ENCODE assay signal across 8 cellular contexts in the genomic region with DNA sequence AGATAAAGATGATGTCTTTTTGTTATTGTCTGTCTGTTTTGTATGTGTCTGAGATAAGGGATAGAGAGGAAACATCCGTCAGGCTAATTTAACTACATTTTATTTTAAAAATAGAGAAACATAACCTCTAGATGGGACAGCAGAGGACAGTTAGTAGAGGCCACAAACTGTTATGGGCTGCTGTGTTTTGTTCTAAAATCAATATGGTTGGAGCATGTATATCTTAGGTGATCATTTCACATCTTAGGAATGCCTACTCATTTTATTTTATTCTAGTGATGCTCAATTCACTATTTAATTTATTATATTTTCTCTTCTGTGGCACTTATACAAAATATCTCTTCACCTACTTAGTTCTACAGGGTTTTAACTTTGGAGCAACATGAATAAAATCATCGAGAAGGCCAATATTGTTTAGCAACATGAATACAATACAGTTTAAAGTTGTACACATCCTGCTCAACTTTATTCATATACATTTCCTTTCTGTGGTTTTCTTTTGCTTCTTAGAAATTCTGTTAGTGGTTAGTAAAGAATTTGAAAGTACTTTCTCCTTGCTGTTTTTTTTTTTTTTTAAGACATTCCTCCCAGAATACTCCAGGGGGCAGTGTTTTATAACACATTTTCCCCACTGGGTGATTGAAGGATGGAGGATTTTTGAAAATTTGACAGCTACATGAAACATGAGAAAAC.
DNase-seq lines count a peak whose midpoint lies in the region; ATAC-seq and TF ChIP-seq lines count a peak whose summit lies in the region.

No MANE protein-coding gene starts in this region.

- POLR2A ChIA-PET in HEK293T (lab: Yijun Ruan, JAX), result no interaction called here
- POLR2A ChIA-PET in Panc1 (lab: Charles Lee), result no interaction called here

- TF ChIP-seq CTCF in Panc1 (IDR thresholded peaks at IDR 0.05), result peak; percentile 55; the same call in 1 of the 2 replicates
- peak; percentile 89 for TF ChIP-seq CTCF in endothelial cell (IDR thresholded peaks at IDR 0.05; ENCODE audit: unreplicated experiment)
- peak in 2 of 3 donors; percentile 9 to 41 for TF ChIP-seq CTCF in ovary (IDR thresholded peaks at IDR 0.05)
- peak in 1 of 4 experiments; percentile 20 for TF ChIP-seq CTCF in sigmoid colon (IDR thresholded peaks at IDR 0.05)

- no peaks in the 10 kb centered on the region for H3K36me3 Mint-ChIP-seq in endothelial cell (ENCODE audit: low read depth, unreplicated experiment)

- H3K27me3 Mint-ChIP-seq in endothelial cell (ENCODE audit: unreplicated experiment), result no peaks in the 10 kb centered on the region

- H3K4me3 ChIP-seq in Panc1 (ENCODE audit: low read depth in 2 of 2, low read length in 2 of 2), result no peak overlapping the region
- no peak overlapping the region for H3K4me3 ChIP-seq in ovary
- no peak overlapping the region for H3K4me3 ChIP-seq in sigmoid colon

- no peaks in the 10 kb centered on the region for H3K9me3 Mint-ChIP-seq in endothelial cell (ENCODE audit: unreplicated experiment)

- BruUV-seq in Panc1 (replicated peaks; lab: Mats Ljungman, UMichigan), result no TSS peak

- DNase-seq in Right ventricle myocardium superior, result no peak
- no peak for DNase-seq in left ventricle myocardium superior
- DNase-seq in HEK293T (ENCODE audit: extremely low spot score), result peak; percentile 27
- DNase-seq in Panc1 (ENCODE audit: low read depth, low spot score), result no peak
- no peak for DNase-seq in endothelial cell (ENCODE audit: low spot score)
- DNase-seq in ovary, result no peak
- DNase-seq in sigmoid colon, result no peak

- H3K4me1 Mint-ChIP-seq in endothelial cell (ENCODE audit: unreplicated experiment), result no peaks in the 10 kb centered on the region

- H3K9me3 ChIP-seq in Panc1 (ENCODE audit: control insufficient read depth, insufficient read depth, low read depth, low read length), result no peaks in the 10 kb centered on the region
- H3K9me3 ChIP-seq in ovary, result no peaks in the 10 kb centered on the region
- no peaks in the 10 kb centered on the region for H3K9me3 ChIP-seq in sigmoid colon

- TF ChIP-seq POLR2A in ovary (IDR thresholded peaks at IDR 0.05) (no peak), sigmoid colon (IDR thresholded peaks at IDR 0.05) (no peak)

- CTCF ChIA-PET in HEK293T (lab: Yijun Ruan, JAX) (interaction anchor here (0.7 to 1.6 kb wide), 2 partner anchors 8 to 10 kb away, joined by 3 to 12 read pairs; no protein-coding TSS in a partner anchor), Panc1 (lab: Charles Lee) (interaction anchor here (0.6 to 0.7 kb wide), 5 partner anchors 102 to 1419 kb away, joined by 3 to 7 read pairs (median 5); no protein-coding TSS in a partner anchor)

- H3K36me3 ChIP-seq in Panc1 (ENCODE audit: control insufficient read depth, insufficient read depth, low read length) (no peaks in the 10 kb centered on the region), ovary (no peaks in the 10 kb centered on the region), sigmoid colon (no peaks in the 10 kb centered on the region)

- intact Hi-C loops in Right ventricle myocardium superior (cut with DNase I) (no loop called here), left ventricle myocardium superior (cut with micrococcal nuclease) (no loop called here), Panc1 (cut with micrococcal nuclease; ENCODE audit: unreplicated experiment) (no loop called here), ovary (cut with DNase I) (no loop called here), sigmoid colon (cut with DNase I) (no loop called here)

- H3K27me3 ChIP-seq in Panc1 (ENCODE audit: control insufficient read depth, insufficient read depth, low read length), result no peaks in the 10 kb centered on the region
- H3K27me3 ChIP-seq in ovary, result no peaks in the 10 kb centered on the region
- no peaks in the 10 kb centered on the region for H3K27me3 ChIP-seq in sigmoid colon

- ATAC-seq in Right ventricle myocardium superior (ENCODE audit: poor library complexity) (peak; percentile 43), left ventricle myocardium superior (no peak), Panc1 (no peak), GM19463 (IDR thresholded peaks at IDR 0.05; ENCODE audit: unreplicated experiment) (no peak)

- H3K4me1 ChIP-seq in Panc1 (ENCODE audit: control insufficient read depth, insufficient read depth, low read length) (no peaks in the 10 kb centered on the region; the same call in 1 of the 2 replicates), ovary (ENCODE audit: insufficient read depth) (no peaks in the 10 kb centered on the region), sigmoid colon (no peaks in the 10 kb centered on the region)

- in situ Hi-C loops in Panc1 (cut with HindIII; ENCODE audit: low pct_unique_long_range_greater_than_20kb, low sequenced_read_pairs), result no loop called here

- no peak for TF ChIP-seq EP300 in ovary (IDR thresholded peaks at IDR 0.05)
- no peak for TF ChIP-seq EP300 in sigmoid colon (IDR thresholded peaks at IDR 0.05)

- no peak overlapping the region for H3K27ac ChIP-seq in Panc1 (ENCODE audit: low read length)
- H3K27ac ChIP-seq in ovary, result no peak overlapping the region
- no peak overlapping the region for H3K27ac ChIP-seq in sigmoid colon

- H3K4me3 Mint-ChIP-seq in endothelial cell (ENCODE audit: unreplicated experiment), result no peak overlapping the region

- no peak overlapping the region for H3K27ac Mint-ChIP-seq in endothelial cell (ENCODE audit: unreplicated experiment)

- WGBS in ovary, 3 donors, result 54 to 80% (median 56%) methylated on average over 2 of the region's 2 CpGs
- 59 to 80% methylated on average over 2 of the region's 2 CpGs for WGBS in sigmoid colon, 2 donors

TF ChIP-seq in HEK293T, 16 proteins besides CTCF, POLR2A, EP300 and RAD21:
- TF ChIP-seq TARDBP (IDR thresholded peaks at IDR 0.05) (no peak), FOXM1 (IDR thresholded peaks at IDR 0.05; ENCODE audit: borderline replicate concordance) (no peak), PKNOX1 (IDR thresholded peaks at IDR 0.05) (peak; percentile 41; the same call in 1 of the 2 replicates), FOXA1 (IDR thresholded peaks at IDR 0.05) (no peak), HDGF (IDR thresholded peaks at IDR 0.05; ENCODE audit: borderline replicate concordance) (no peak), ZNF384 (IDR thresholded peaks at IDR 0.05) (peak; percentile 94), NFRKB (IDR thresholded peaks at IDR 0.05) (no peak), SP1 (IDR thresholded peaks at IDR 0.05) (no peak)
